In genomic region chr14:53331247-53331646, GRCh38 we compare ENCODE assay signal across 1 cellular context.
TF ChIP-seq lines count a peak whose summit lies in the region.

No MANE protein-coding gene starts in this region.

TF ChIP-seq in HCT116, 20 proteins besides CTCF, POLR2A, EP300 and RAD21:
- TF ChIP-seq TCF7L2 (IDR thresholded peaks at IDR 0.05; ENCODE audit: borderline replicate concordance, extremely low read depth, insufficient read depth, insufficient read length) (no peak), ZNF274 (IDR thresholded peaks at IDR 0.05; ENCODE audit: low read depth, low read length) (no peak), ZFX (IDR thresholded peaks at IDR 0.05) (no peak), CEBPB (IDR thresholded peaks at IDR 0.05; ENCODE audit: low read depth) (no peak), SIN3A (IDR thresholded peaks at IDR 0.05; ENCODE audit: low read depth) (no peak), CBX3 (IDR thresholded peaks at IDR 0.05; ENCODE audit: low read depth) (no peak), POLR2AphosphoS5 (IDR thresholded peaks at IDR 0.05; ENCODE audit: low read depth, low read length) (no peak), SP1 (IDR thresholded peaks at IDR 0.05; ENCODE audit: low read depth) (no peak), EZH2phosphoT487 (IDR thresholded peaks at IDR 0.05; ENCODE audit: borderline replicate concordance) (no peak), FOSL1 (IDR thresholded peaks at IDR 0.05; ENCODE audit: low read depth) (no peak), YY1 (IDR thresholded peaks at IDR 0.05; ENCODE audit: extremely low read depth, insufficient replicate concordance, low read depth, low read length) (no peak), EZH2 (IDR thresholded peaks at IDR 0.05) (no peak), SRF (IDR thresholded peaks at IDR 0.05; ENCODE audit: low read depth) (no peak), JUND (IDR thresholded peaks at IDR 0.05) (no peak), ELF1 (IDR thresholded peaks at IDR 0.05; ENCODE audit: borderline replicate concordance, low read depth) (no peak)
- TF ChIP-seq, protein P1, sequence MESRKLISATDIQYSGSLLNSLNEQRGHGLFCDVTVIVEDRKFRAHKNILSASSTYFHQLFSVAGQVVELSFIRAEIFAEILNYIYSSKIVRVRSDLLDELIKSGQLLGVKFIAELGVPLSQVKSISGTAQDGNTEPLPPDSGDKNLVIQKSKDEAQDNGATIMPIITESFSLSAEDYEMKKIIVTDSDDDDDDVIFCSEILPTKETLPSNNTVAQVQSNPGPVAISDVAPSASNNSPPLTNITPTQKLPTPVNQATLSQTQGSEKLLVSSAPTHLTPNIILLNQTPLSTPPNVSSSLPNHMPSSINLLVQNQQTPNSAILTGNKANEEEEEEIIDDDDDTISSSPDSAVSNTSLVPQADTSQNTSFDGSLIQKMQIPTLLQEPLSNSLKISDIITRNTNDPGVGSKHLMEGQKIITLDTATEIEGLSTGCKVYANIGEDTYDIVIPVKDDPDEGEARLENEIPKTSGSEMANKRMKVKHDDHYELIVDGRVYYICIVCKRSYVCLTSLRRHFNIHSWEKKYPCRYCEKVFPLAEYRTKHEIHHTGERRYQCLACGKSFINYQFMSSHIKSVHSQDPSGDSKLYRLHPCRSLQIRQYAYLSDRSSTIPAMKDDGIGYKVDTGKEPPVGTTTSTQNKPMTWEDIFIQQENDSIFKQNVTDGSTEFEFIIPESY (IDR thresholded peaks at IDR 0.05; ENCODE audit: extremely low read depth, insufficient replicate concordance, low read length) = no peak
- TF ChIP-seq, protein P2, sequence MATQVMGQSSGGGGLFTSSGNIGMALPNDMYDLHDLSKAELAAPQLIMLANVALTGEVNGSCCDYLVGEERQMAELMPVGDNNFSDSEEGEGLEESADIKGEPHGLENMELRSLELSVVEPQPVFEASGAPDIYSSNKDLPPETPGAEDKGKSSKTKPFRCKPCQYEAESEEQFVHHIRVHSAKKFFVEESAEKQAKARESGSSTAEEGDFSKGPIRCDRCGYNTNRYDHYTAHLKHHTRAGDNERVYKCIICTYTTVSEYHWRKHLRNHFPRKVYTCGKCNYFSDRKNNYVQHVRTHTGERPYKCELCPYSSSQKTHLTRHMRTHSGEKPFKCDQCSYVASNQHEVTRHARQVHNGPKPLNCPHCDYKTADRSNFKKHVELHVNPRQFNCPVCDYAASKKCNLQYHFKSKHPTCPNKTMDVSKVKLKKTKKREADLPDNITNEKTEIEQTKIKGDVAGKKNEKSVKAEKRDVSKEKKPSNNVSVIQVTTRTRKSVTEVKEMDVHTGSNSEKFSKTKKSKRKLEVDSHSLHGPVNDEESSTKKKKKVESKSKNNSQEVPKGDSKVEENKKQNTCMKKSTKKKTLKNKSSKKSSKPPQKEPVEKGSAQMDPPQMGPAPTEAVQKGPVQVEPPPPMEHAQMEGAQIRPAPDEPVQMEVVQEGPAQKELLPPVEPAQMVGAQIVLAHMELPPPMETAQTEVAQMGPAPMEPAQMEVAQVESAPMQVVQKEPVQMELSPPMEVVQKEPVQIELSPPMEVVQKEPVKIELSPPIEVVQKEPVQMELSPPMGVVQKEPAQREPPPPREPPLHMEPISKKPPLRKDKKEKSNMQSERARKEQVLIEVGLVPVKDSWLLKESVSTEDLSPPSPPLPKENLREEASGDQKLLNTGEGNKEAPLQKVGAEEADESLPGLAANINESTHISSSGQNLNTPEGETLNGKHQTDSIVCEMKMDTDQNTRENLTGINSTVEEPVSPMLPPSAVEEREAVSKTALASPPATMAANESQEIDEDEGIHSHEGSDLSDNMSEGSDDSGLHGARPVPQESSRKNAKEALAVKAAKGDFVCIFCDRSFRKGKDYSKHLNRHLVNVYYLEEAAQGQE (IDR thresholded peaks at IDR 0.05; ENCODE audit: low read depth) = no peak
